In the genomic region with DNA sequence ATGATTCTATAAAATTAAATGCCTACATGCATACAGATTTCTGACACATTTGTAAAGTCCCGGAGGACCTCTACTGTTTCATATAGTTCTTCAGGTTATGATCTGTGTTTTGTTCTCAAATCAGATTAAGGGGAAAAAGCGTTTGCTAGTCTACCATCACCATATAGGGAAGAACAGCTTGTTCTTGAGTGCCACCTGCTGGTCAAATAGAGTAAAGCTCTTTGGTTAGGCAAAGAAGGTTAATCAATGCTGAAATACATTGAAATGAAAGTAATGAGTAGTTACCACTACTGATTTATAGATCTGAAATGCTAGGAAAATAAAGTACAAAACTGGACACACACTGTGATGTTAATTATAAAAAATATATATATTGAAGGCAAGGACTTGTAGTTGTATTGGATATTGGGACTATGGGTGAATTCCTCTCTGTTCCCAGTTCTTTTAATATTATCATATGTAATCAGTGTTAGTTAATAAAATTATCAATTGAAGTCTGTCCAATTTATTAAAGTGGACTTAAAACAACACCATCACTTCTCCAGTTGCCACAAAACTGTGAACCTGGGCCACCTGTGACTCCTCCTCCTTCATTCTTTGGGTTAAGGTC, we compare ENCODE assay signal across 8 cellular contexts.
A peak's percentile ranks its signal among the peaks of the same experiment; 100 is the strongest.
DNase-seq lines count a peak whose midpoint lies in the region; ATAC-seq and TF ChIP-seq lines count a peak whose summit lies in the region.

No MANE protein-coding gene starts in this region.

- H3K79me2 ChIP-seq in parathyroid adenoma: no peaks in the 10 kb centered on the region

- H3K27ac ChIP-seq in parathyroid adenoma: no peak overlapping the region

- H3K4me3 ChIP-seq in fibroblast of villous mesenchyme (ENCODE audit: low read depth, low read length): no peak overlapping the region
- H3K4me3 ChIP-seq in parathyroid adenoma (ENCODE audit: low read depth, low read length): no peak overlapping the region

- TF ChIP-seq CTCF in fibroblast of villous mesenchyme (IDR thresholded peaks at IDR 0.05; ENCODE audit: insufficient read depth, low read depth, low read length) (peak; percentile 86), parathyroid adenoma (IDR thresholded peaks at IDR 0.05) (peak; percentile 97)

- H2AFZ ChIP-seq in parathyroid adenoma: peak overlapping the region; percentile 13

- H3K9me3 ChIP-seq in parathyroid adenoma (ENCODE audit: control insufficient read depth, low read length): no peaks in the 10 kb centered on the region

- H3K4me2 ChIP-seq in parathyroid adenoma (ENCODE audit: low read length): no peak overlapping the region

- no peak overlapping the region for H3K9ac ChIP-seq in parathyroid adenoma

- H3K36me3 ChIP-seq in parathyroid adenoma (ENCODE audit: control insufficient read depth, insufficient read depth, low read length): no peaks in the 10 kb centered on the region

- no peaks in the 10 kb centered on the region for H3K27me3 ChIP-seq in parathyroid adenoma (ENCODE audit: control insufficient read depth, insufficient read depth, low read length)

- ATAC-seq in GM18867 (IDR thresholded peaks at IDR 0.05; ENCODE audit: unreplicated experiment) (peak; percentile 68), HG03095 (IDR thresholded peaks at IDR 0.05; ENCODE audit: unreplicated experiment) (peak; percentile 72), HG03469 (IDR thresholded peaks at IDR 0.05; ENCODE audit: unreplicated experiment) (no peak)

- peak; percentile 40 for DNase-seq in COLO668 (lab: John Stamatoyannopoulos, UW; ENCODE audit: unreplicated experiment)
- DNase-seq in NCI-H2171 (lab: John Stamatoyannopoulos, UW): peak; percentile 34
- peak; percentile 11 for DNase-seq in activated CD4-positive, alpha-beta T cell treated with anti-CD3 and anti-CD28 coated beads, Interleukin-2, amount 50 U/mL, for 1 hour
- peak; percentile 78 for DNase-seq in fibroblast of villous mesenchyme (ENCODE audit: low read depth)

- H3K4me1 ChIP-seq in parathyroid adenoma: no peaks in the 10 kb centered on the region

Comparison
In these comparisons a context has a peak if more than half of its experiments do, and no peak if none do; other contexts are left out.
1. DNase-seq: peak in every context shown above with its lines; median percentile 78 in fibroblast of villous mesenchyme; 40 in COLO668; 34 in NCI-H2171; 11 in activated CD4-positive, alpha-beta T cell treated with anti-CD3 and anti-CD28 coated beads, Interleukin-2, amount 50 U/mL, for 1 hour.